1 cellular context compared by ENCODE assay signal in the genomic region with DNA sequence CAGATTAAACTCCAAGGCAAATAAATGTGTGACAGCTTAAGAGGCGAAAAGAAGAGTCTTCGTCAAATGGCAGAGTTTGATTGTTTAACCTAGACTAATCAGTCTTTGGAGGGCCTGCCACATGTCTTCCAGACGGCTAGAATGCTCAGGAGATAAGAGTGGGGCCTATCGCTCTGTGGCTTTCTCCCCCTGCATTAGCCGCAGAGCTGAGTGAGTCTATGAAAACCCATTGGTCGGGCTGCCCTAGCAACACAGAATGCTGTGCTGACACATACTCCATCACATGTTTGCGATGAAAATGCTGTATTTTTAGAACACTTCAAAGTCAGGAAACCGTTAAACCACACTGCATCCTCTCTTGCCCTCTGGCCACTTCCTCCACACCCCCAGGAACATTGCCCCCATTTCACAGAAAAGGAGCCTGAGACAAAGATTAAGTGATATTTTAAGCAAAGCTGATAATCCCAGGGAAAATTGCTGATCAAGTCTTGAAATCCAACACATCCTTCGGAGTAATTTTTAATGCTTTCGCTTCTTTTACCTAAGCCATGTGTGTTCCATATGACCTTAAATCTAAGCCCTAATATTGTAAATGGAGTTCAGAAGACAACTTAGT.
TF ChIP-seq lines count a peak whose summit lies in the region.

No MANE protein-coding gene starts in this region.

TF ChIP-seq in GM23338, 12 proteins besides CTCF, POLR2A, EP300 and RAD21 (continued from another document):
- TF ChIP-seq, protein P1, sequence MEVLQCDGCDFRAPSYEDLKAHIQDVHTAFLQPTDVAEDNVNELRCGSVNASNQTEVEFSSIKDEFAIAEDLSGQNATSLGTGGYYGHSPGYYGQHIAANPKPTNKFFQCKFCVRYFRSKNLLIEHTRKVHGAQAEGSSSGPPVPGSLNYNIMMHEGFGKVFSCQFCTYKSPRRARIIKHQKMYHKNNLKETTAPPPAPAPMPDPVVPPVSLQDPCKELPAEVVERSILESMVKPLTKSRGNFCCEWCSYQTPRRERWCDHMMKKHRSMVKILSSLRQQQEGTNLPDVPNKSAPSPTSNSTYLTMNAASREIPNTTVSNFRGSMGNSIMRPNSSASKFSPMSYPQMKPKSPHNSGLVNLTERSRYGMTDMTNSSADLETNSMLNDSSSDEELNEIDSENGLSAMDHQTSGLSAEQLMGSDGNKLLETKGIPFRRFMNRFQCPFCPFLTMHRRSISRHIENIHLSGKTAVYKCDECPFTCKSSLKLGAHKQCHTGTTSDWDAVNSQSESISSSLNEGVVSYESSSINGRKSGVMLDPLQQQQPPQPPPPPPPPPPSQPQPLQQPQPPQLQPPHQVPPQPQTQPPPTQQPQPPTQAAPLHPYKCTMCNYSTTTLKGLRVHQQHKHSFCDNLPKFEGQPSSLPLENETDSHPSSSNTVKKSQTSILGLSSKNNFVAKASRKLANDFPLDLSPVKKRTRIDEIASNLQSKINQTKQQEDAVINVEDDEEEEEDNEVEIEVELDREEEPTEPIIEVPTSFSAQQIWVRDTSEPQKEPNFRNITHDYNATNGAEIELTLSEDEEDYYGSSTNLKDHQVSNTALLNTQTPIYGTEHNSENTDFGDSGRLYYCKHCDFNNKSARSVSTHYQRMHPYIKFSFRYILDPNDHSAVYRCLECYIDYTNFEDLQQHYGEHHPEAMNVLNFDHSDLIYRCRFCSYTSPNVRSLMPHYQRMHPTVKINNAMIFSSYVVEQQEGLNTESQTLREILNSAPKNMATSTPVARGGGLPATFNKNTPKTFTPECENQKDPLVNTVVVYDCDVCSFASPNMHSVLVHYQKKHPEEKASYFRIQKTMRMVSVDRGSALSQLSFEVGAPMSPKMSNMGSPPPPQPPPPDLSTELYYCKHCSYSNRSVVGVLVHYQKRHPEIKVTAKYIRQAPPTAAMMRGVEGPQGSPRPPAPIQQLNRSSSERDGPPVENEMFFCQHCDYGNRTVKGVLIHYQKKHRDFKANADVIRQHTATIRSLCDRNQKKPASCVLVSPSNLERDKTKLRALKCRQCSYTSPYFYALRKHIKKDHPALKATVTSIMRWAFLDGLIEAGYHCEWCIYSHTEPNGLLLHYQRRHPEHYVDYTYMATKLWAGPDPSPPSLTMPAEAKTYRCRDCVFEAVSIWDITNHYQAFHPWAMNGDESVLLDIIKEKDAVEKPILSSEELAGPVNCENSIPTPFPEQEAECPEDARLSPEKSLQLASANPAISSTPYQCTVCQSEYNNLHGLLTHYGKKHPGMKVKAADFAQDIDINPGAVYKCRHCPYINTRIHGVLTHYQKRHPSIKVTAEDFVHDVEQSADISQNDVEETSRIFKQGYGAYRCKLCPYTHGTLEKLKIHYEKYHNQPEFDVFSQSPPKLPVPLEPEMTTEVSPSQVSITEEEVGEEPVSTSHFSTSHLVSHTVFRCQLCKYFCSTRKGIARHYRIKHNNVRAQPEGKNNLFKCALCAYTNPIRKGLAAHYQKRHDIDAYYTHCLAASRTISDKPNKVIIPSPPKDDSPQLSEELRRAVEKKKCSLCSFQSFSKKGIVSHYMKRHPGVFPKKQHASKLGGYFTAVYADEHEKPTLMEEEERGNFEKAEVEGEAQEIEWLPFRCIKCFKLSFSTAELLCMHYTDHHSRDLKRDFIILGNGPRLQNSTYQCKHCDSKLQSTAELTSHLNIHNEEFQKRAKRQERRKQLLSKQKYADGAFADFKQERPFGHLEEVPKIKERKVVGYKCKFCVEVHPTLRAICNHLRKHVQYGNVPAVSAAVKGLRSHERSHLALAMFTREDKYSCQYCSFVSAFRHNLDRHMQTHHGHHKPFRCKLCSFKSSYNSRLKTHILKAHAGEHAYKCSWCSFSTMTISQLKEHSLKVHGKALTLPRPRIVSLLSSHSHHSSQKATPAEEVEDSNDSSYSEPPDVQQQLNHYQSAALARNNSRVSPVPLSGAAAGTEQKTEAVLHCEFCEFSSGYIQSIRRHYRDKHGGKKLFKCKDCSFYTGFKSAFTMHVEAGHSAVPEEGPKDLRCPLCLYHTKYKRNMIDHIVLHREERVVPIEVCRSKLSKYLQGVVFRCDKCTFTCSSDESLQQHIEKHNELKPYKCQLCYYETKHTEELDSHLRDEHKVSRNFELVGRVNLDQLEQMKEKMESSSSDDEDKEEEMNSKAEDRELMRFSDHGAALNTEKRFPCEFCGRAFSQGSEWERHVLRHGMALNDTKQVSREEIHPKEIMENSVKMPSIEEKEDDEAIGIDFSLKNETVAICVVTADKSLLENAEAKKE (CRISPR knock-in tag; IDR thresholded peaks at IDR 0.05), result no peak
- no peak for TF ChIP-seq STAT1 (IDR thresholded peaks at IDR 0.05; ENCODE audit: unreplicated experiment)
- TF ChIP-seq, protein P2, sequence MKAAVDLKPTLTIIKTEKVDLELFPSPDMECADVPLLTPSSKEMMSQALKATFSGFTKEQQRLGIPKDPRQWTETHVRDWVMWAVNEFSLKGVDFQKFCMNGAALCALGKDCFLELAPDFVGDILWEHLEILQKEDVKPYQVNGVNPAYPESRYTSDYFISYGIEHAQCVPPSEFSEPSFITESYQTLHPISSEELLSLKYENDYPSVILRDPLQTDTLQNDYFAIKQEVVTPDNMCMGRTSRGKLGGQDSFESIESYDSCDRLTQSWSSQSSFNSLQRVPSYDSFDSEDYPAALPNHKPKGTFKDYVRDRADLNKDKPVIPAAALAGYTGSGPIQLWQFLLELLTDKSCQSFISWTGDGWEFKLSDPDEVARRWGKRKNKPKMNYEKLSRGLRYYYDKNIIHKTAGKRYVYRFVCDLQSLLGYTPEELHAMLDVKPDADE (IDR thresholded peaks at IDR 0.05), result no peak
- no peak for TF ChIP-seq CREB1 (CRISPR knock-in tag; IDR thresholded peaks at IDR 0.05; ENCODE audit: low read depth)
- no peak for TF ChIP-seq POLR2AphosphoS5 (IDR thresholded peaks at IDR 0.05; ENCODE audit: low read depth)
- TF ChIP-seq ZNF114 (CRISPR knock-in tag; IDR thresholded peaks at IDR 0.05), result no peak
- TF ChIP-seq NANOG (IDR thresholded peaks at IDR 0.05; ENCODE audit: borderline replicate concordance), result no peak
